2 cellular contexts compared by ENCODE assay signal in the genomic region with DNA sequence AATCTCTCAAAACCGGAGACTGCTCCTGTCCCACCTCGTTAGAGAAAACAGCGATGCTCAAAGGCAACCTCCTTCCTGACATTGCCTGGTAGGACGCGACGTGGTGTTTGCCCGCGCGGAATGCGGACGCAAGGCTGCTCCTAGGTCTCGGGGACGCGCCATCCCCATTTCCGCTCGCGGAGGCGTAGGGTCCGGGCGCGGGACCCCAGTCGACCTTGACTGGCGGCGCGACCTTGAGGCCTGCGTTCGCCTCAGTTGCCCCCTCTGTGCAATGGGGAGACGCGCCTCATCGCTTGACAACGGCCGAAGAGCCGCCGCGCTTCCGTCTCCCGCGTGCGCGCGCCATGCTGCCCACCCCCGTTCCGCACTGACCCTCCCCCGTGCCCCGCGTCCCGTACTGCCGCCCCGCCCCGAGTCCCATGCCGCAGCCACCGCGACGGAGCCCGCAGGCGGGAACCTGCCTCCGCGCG.
TF ChIP-seq lines count a peak whose summit lies in the region.

No MANE protein-coding gene starts in this region.

TF ChIP-seq in IMR-90, 13 proteins besides CTCF, POLR2A, EP300 and RAD21:
- TF ChIP-seq MAZ (IDR thresholded peaks at IDR 0.05; ENCODE audit: borderline replicate concordance, low read depth, low read length) = no peak
- TF ChIP-seq RCOR1 (IDR thresholded peaks at IDR 0.05; ENCODE audit: insufficient replicate concordance, low read length) = peak; percentile 83

TF ChIP-seq in endothelial cell of umbilical vein, 7 proteins besides CTCF, POLR2A, EP300 and RAD21:
- no peak for TF ChIP-seq EZH2 (IDR thresholded peaks at IDR 0.05; ENCODE audit: borderline replicate concordance, low read depth, low read length, severe bottlenecking)
- TF ChIP-seq MYC (IDR thresholded peaks at IDR 0.05; ENCODE audit: low read depth, low read length) = peak; percentile 53
- no peak for TF ChIP-seq POLR2AphosphoS5 (IDR thresholded peaks at IDR 0.05; ENCODE audit: insufficient read depth, low read depth, low read length)
- TF ChIP-seq JUN (IDR thresholded peaks at IDR 0.05; ENCODE audit: borderline replicate concordance, insufficient read depth, insufficient read length, low read depth) = no peak
- TF ChIP-seq, protein P1, sequence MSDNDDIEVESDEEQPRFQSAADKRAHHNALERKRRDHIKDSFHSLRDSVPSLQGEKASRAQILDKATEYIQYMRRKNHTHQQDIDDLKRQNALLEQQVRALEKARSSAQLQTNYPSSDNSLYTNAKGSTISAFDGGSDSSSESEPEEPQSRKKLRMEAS (IDR thresholded peaks at IDR 0.05; ENCODE audit: insufficient read depth, insufficient read length) = peak; percentile 2
